3 cellular contexts compared by ENCODE assay signal in the genomic region with DNA sequence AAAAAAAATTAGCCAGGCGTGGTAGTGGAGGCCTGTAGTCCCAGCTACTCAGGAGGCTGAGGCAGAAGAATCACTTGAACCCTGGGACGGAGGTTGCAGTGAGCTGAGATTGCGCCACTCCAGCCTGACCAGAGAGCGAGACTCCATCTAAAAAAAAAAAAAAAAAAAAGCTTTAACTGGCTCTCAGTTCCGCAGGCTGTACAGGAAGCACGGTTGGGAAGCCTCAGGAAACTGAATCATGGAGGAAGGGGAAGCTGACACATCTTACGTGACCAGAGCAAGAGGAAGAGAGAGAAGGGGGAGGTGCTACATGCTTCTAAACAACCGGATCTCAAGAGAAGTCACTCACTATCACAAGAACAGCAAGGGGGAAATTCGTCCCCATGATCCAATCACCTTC.
TF ChIP-seq lines count a peak whose summit lies in the region.

No MANE protein-coding gene starts in this region.

TF ChIP-seq in SK-N-SH, 30 proteins besides CTCF, POLR2A, EP300 and RAD21 (continued from another document):
- TF ChIP-seq, protein P1, sequence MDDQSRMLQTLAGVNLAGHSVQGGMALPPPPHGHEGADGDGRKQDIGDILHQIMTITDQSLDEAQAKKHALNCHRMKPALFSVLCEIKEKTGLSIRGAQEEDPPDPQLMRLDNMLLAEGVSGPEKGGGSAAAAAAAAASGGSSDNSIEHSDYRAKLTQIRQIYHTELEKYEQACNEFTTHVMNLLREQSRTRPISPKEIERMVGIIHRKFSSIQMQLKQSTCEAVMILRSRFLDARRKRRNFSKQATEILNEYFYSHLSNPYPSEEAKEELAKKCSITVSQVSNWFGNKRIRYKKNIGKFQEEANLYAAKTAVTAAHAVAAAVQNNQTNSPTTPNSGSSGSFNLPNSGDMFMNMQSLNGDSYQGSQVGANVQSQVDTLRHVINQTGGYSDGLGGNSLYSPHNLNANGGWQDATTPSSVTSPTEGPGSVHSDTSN (IDR thresholded peaks at IDR 0.05) = no peak
- no peak for TF ChIP-seq SMC3 (IDR thresholded peaks at IDR 0.05; ENCODE audit: low read depth, low read length)
- TF ChIP-seq FOXM1 (IDR thresholded peaks at IDR 0.05; ENCODE audit: low read depth) = no peak
- TF ChIP-seq JUND (IDR thresholded peaks at IDR 0.05) = no peak
- TF ChIP-seq NRF1 (IDR thresholded peaks at IDR 0.05; ENCODE audit: low read depth, low read length) = no peak
- TF ChIP-seq CHD2 (IDR thresholded peaks at IDR 0.05; ENCODE audit: low read length, partially characterized antibody) = no peak
- no peak for TF ChIP-seq NFIC (IDR thresholded peaks at IDR 0.05; ENCODE audit: borderline replicate concordance)
- TF ChIP-seq, protein P2, sequence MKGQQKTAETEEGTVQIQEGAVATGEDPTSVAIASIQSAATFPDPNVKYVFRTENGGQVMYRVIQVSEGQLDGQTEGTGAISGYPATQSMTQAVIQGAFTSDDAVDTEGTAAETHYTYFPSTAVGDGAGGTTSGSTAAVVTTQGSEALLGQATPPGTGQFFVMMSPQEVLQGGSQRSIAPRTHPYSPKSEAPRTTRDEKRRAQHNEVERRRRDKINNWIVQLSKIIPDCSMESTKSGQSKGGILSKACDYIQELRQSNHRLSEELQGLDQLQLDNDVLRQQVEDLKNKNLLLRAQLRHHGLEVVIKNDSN (IDR thresholded peaks at IDR 0.05; ENCODE audit: borderline replicate concordance, low read depth) = no peak
- TF ChIP-seq RCOR1 (IDR thresholded peaks at IDR 0.05; ENCODE audit: low read length) = no peak

TF ChIP-seq in SK-N-SH treated with all-trans-retinoic acid at 6 μM for 48 hours, 23 proteins besides CTCF, POLR2A, EP300 and RAD21 (continued from another document):
- TF ChIP-seq TCF4 (CRISPR knock-in tag; IDR thresholded peaks at IDR 0.05; ENCODE audit: borderline replicate concordance) = no peak
- no peak for TF ChIP-seq ZNF70 (CRISPR knock-in tag; IDR thresholded peaks at IDR 0.05)

TF ChIP-seq in H1, 55 proteins besides CTCF, POLR2A, EP300 and RAD21 (continued from another document):
- TF ChIP-seq ZNF274 (IDR thresholded peaks at IDR 0.05; ENCODE audit: borderline replicate concordance, extremely low read depth, low read length) (no peak), JUND (IDR thresholded peaks at IDR 0.05; ENCODE audit: low read length) (no peak), TCF12 (IDR thresholded peaks at IDR 0.05; ENCODE audit: low read depth, low read length) (no peak), BACH1 (IDR thresholded peaks at IDR 0.05; ENCODE audit: low read length) (no peak), PHF8 (conservative IDR thresholded peaks at IDR 0.05; ENCODE audit: low read depth, low read length) (no peak), EZH2 (IDR thresholded peaks at IDR 0.05; ENCODE audit: low read depth, low read length, severe bottlenecking) (no peak), SIN3A (conservative IDR thresholded peaks at IDR 0.05 in 1 of 2, IDR thresholded peaks at IDR 0.05 in 1 of 2; ENCODE audit: low read depth in 1 of 2, low read length in 2 of 2) (no peak), POLR2AphosphoS5 (IDR thresholded peaks at IDR 0.05; ENCODE audit: low read depth, low read length) (no peak), KDM1A (IDR thresholded peaks at IDR 0.05; ENCODE audit: borderline replicate concordance, low read length) (no peak)
